In the genomic region with DNA sequence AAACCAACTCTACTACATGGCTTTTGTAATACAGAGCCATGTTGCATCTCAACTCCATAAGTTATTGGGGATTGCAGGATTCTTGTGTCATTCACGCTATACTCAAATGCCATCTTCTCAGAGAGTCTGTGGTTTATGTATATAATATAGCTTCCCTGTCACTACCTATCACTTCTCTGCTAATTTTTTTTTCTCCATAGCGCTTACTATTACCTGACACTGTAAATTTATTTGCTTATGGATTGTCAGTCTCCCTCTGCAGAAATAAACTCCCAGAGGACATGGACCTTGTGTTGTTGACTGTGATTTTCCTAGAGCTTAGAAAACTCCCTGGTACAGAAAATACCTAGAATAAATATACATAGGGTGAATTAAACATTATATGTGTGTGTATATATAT, we compare ENCODE assay signal across 8 cellular contexts.
"Had no signal": no experiment of that assay in that cellular context is flagged by ENCODE, and none has a peak within 500 bp of the region (broad histone marks: within the 10 kb centered on the region; RNA-seq: fewer than 3 reads in every experiment).

No MANE protein-coding gene starts in this region.

- H3K36me3 ChIP-seq: HAP-1 had no signal

- H3K9ac ChIP-seq: GM23248 had no signal

- H3K4me3 ChIP-seq: GM23248, GM23338, HAP-1 had no signal

- H3K9me3 ChIP-seq: HAP-1 had no signal

- DNase-seq: GM23248, GOT3, H7, H9, HCEC 1CT, HFFc6 had no signal

- H2AFZ ChIP-seq: GM23248 had no signal

- H3K27ac ChIP-seq: GM23248 had no signal

- H3K4me2 ChIP-seq: GM23338 had no signal
